ENCODE assay signal across 24 cellular contexts in genomic region chr5:13991365-13991764, GRCh38. TPM values are rescaled to one million over a fixed set of nuclear protein-coding genes. Genes with fewer than 3 reads are reported as not detected.
"Had no signal": no experiment of that assay in that cellular context is flagged by ENCODE, and none has a peak within 500 bp of the region (broad histone marks: within the 10 kb centered on the region; RNA-seq: fewer than 3 reads in every experiment).

No MANE protein-coding gene starts in this region.

- H3K27ac ChIP-seq: esophagus squamous epithelium, right atrium auricular region, spleen, tibial nerve had no signal

- ATAC-seq: activated CD8-positive, alpha-beta T cell treated with anti-CD3 and anti-CD28 coated beads for 36 hours; activated naive CD8-positive, alpha-beta T cell treated with anti-CD3 and anti-CD28 coated beads, Interleukin-2, amount 50 U/mL, for 24 hours; activated T-cell treated with anti-CD3 and anti-CD28 coated beads, Interleukin-2, amount 50 U/mL, for 4 hours; activated T-helper 17 cell treated with anti-CD3 and anti-CD28 coated beads, Interleukin-2, amount 50 U/mL, for 72 hours; left ventricle myocardium superior; naive thymus-derived CD8-positive, alpha-beta T cell; T-helper 17 cell had no signal

- H3K27ac Mint-ChIP-seq: activated CD8-positive, alpha-beta T cell treated with anti-CD3 and anti-CD28 coated beads for 36 hours; activated naive CD4-positive, alpha-beta T cell treated with anti-CD3 and anti-CD28 coated beads, Interleukin-2, amount 50 U/mL, for 24 hours; activated naive CD8-positive, alpha-beta T cell treated with anti-CD3 and anti-CD28 coated beads, Interleukin-2, amount 50 U/mL, for 24 hours; activated T-helper 17 cell treated with anti-CD3 and anti-CD28 coated beads, Interleukin-2, amount 50 U/mL, for 72 hours; dendritic cell treated with granulocyte-macrophage colony-stimulating factor and Interleukin-4, amounts not matched to agents 40 ng/mL and 50 ng/mL, for 4 days; endodermal cell; naive thymus-derived CD8-positive, alpha-beta T cell; T-helper 17 cell had no signal

- DNase-seq: activated CD4-positive, alpha-beta T cell treated with anti-CD3 and anti-CD28 coated beads for 1 hour; activated CD4-positive, alpha-beta T cell treated with anti-CD3 and anti-CD28 coated beads, Interleukin-2, amount 50 U/mL, for 1 hour; activated CD8-positive, alpha-beta T cell treated with anti-CD3 and anti-CD28 coated beads for 36 hours; activated gamma-delta T cell treated with Interleukin-2 at 50 U/mL for 16 hours; activated naive CD8-positive, alpha-beta T cell treated with anti-CD3 and anti-CD28 coated beads, Interleukin-2, amount 50 U/mL, for 24 hours; activated T-cell treated with anti-CD3 and anti-CD28 coated beads, Interleukin-2, amount 50 U/mL, for 4 hours; amygdala; endodermal cell; esophagus squamous epithelium; left ventricle myocardium superior; naive thymus-derived CD8-positive, alpha-beta T cell; nucleus accumbens; spleen; stimulated activated naive CD4-positive, alpha-beta T cell; T-helper 17 cell had no signal

- H3K9me3 ChIP-seq: esophagus squamous epithelium, right atrium auricular region, spleen, tibial nerve had no signal

- H3K9me3 Mint-ChIP-seq: activated CD8-positive, alpha-beta T cell treated with anti-CD3 and anti-CD28 coated beads for 36 hours; central memory CD8-positive, alpha-beta T cell; dendritic cell treated with granulocyte-macrophage colony-stimulating factor and Interleukin-4, amounts not matched to agents 40 ng/mL and 50 ng/mL, for 4 days; neural crest cell had no signal

- H3K4me1 Mint-ChIP-seq: activated naive CD4-positive, alpha-beta T cell treated with anti-CD3 and anti-CD28 coated beads, Interleukin-2, amount 50 U/mL, for 24 hours; activated naive CD8-positive, alpha-beta T cell treated with anti-CD3 and anti-CD28 coated beads, Interleukin-2, amount 50 U/mL, for 24 hours; activated T-helper 17 cell treated with anti-CD3 and anti-CD28 coated beads, Interleukin-2, amount 50 U/mL, for 72 hours; central memory CD8-positive, alpha-beta T cell; naive thymus-derived CD8-positive, alpha-beta T cell; neural crest cell; T-helper 17 cell had no signal

- H3K4me3 Mint-ChIP-seq: activated CD8-positive, alpha-beta T cell treated with anti-CD3 and anti-CD28 coated beads for 36 hours; activated naive CD4-positive, alpha-beta T cell treated with anti-CD3 and anti-CD28 coated beads, Interleukin-2, amount 50 U/mL, for 24 hours; activated naive CD8-positive, alpha-beta T cell treated with anti-CD3 and anti-CD28 coated beads, Interleukin-2, amount 50 U/mL, for 24 hours; activated T-cell treated with anti-CD3 and anti-CD28 coated beads, Interleukin-2, amount 50 U/mL, for 4 hours; activated T-helper 17 cell treated with anti-CD3 and anti-CD28 coated beads, Interleukin-2, amount 50 U/mL, for 72 hours; central memory CD8-positive, alpha-beta T cell; dendritic cell treated with granulocyte-macrophage colony-stimulating factor and Interleukin-4, amounts not matched to agents 40 ng/mL and 50 ng/mL, for 4 days; endodermal cell; naive thymus-derived CD8-positive, alpha-beta T cell; neural crest cell; T-helper 17 cell had no signal

- FAIRE-seq: bronchial epithelial cell, frontal cortex had no signal

- H3K27me3 ChIP-seq: right atrium auricular region, tibial nerve had no signal

- H3K4me3 ChIP-seq: esophagus squamous epithelium, right atrium auricular region, spleen, tibial nerve had no signal

- H3K36me3 ChIP-seq: esophagus squamous epithelium, right atrium auricular region, spleen, tibial nerve had no signal

- H3K4me1 ChIP-seq: esophagus squamous epithelium, right atrium auricular region, tibial nerve had no signal

- H3K36me3 Mint-ChIP-seq: activated naive CD4-positive, alpha-beta T cell treated with anti-CD3 and anti-CD28 coated beads, Interleukin-2, amount 50 U/mL, for 24 hours; naive thymus-derived CD8-positive, alpha-beta T cell had no signal

RNA-seq across cellular contexts. Expression of gene DNAH5, which starts 46.9 kb away (rescaled TPM):
- total RNA-seq: activated CD8-positive, alpha-beta T cell treated with anti-CD3 and anti-CD28 coated beads for 36 hours; activated T-cell treated with anti-CD3 and anti-CD28 coated beads, Interleukin-2, amount 50 U/mL, for 4 hours; activated T-helper 17 cell treated with anti-CD3 and anti-CD28 coated beads, Interleukin-2, amount 50 U/mL, for 72 hours; naive thymus-derived CD8-positive, alpha-beta T cell; T-helper 17 cell had no signal
- polyA plus RNA-seq: naive thymus-derived CD8-positive, alpha-beta T cell had no signal
